Comparison of ENCODE assay signal across 12 cellular contexts in the genomic region with DNA sequence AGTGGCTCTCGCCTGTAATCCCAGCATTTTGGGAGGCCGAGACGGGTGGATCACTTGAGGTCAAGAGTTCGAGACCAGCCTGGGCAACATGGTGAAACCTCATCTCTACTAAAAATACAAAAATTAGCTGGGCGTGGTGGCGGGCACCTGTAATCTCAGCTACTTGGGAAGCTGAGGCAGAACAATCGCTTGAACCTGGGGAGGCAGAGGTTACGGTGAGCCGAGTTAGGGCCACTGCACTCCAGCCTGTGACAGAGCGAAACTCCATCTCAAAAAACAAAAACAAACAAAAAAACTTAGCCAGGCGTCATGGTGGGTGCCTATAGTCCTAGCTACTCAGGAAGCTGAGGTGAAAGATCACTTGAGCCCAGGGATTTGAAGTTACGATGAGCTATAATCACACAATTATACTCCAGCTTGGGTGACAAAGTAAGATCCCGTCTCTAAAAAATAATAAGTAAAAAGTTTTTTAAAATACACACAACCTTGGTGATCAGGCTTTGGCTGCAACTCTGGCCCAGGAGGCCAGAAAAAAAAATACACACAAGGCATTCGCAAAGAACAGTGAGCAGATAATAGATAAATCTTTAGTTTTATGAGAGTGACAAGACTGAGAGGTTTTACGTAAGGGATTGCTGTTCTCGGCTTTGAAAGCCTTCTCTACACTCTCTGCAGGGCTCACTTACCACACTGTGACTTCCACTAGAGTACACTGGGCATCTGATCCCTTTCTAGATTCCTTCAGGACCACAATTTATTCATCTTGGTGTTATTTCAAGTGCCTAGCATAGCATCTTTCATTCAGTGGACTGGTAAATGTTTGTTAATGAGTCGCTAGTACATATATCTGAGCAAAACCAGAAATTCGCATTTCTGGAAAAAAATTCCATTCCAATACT. TPM values are rescaled to one million over a fixed set of nuclear protein-coding genes. Genes with fewer than 3 reads are reported as not detected.
DNase-seq lines count a peak whose midpoint lies in the region; ATAC-seq and TF ChIP-seq lines count a peak whose summit lies in the region.
"Had no signal": no experiment of that assay in that cellular context is flagged by ENCODE, and none has a peak within 500 bp of the region (broad histone marks: within the 10 kb centered on the region; RNA-seq: fewer than 3 reads in every experiment).

No MANE protein-coding gene starts in this region.

- CTCF ChIA-PET in activated CD4-positive, alpha-beta memory T cell treated with anti-CD3 and anti-CD28 coated beads for 36 hours (lab: Charles Lee): no interaction called here
- CTCF ChIA-PET in activated CD4-positive, alpha-beta memory T cell treated with anti-CD3 and anti-CD28 coated beads, Interleukin-2, amount 10 ng/mL, durations not matched to agents 7 days and 5 days (lab: Charles Lee): interaction anchor here (0.6 kb wide), 1 partner anchor 18 kb away, joined by 3 read pairs; no protein-coding TSS in a partner anchor

- no peaks in the 10 kb centered on the region for H3K36me3 ChIP-seq in sigmoid colon

- DNase-seq in activated CD4-positive, alpha-beta memory T cell treated with anti-CD3 and anti-CD28 coated beads for 36 hours: no peak
- DNase-seq in activated CD4-positive, alpha-beta memory T cell treated with anti-CD3 and anti-CD28 coated beads, Interleukin-2, amount 10 ng/mL, durations not matched to agents 7 days and 5 days: no peak
- peak; percentile 11 for DNase-seq in M059J (ENCODE audit: low read depth)
- DNase-seq in dedifferentiated amniotic fluid mesenchymal stem cell (ENCODE audit: extremely low spot score): peak; percentile 24
- no peak for DNase-seq in sigmoid colon
- DNase-seq in T1000 (lab: John Stamatoyannopoulos, UW): no peak
- DNase-seq: body of pancreas, kidney glomerular epithelial cell had no signal

- TF ChIP-seq POLR2A in sigmoid colon (IDR thresholded peaks at IDR 0.05): no peak

- H3K27ac ChIP-seq in sigmoid colon: peak overlapping the region in 3 of 4 donors; percentile 77 to 97 (median 79)
- H3K27ac ChIP-seq: body of pancreas, parathyroid adenoma had no signal

- H3K4me1 Mint-ChIP-seq in activated CD4-positive, alpha-beta memory T cell treated with anti-CD3 and anti-CD28 coated beads for 36 hours (ENCODE audit: low read depth): peaks cover 70% of the 10 kb centered on the region
- peaks cover 55% of the 10 kb centered on the region for H3K4me1 Mint-ChIP-seq in activated CD4-positive, alpha-beta memory T cell treated with anti-CD3 and anti-CD28 coated beads, Interleukin-2, amount 10 ng/mL, durations not matched to agents 7 days and 5 days

- H3K36me3 Mint-ChIP-seq in activated CD4-positive, alpha-beta memory T cell treated with anti-CD3 and anti-CD28 coated beads for 36 hours: peaks cover 35% of the 10 kb centered on the region
- H3K36me3 Mint-ChIP-seq in activated CD4-positive, alpha-beta memory T cell treated with anti-CD3 and anti-CD28 coated beads, Interleukin-2, amount 10 ng/mL, durations not matched to agents 7 days and 5 days (ENCODE audit: low read depth): peaks cover 52% of the 10 kb centered on the region

- POLR2A ChIA-PET in activated CD4-positive, alpha-beta memory T cell treated with anti-CD3 and anti-CD28 coated beads for 36 hours (lab: Charles Lee): interaction anchor here (0.6 kb wide), 1 partner anchor 112 kb away, joined by 3 read pairs; no protein-coding TSS in a partner anchor
- POLR2A ChIA-PET in activated CD4-positive, alpha-beta memory T cell treated with anti-CD3 and anti-CD28 coated beads, Interleukin-2, amount 10 ng/mL, durations not matched to agents 7 days and 5 days (lab: Charles Lee): no interaction called here

- intact Hi-C loops in activated CD4-positive, alpha-beta memory T cell treated with anti-CD3 and anti-CD28 coated beads for 36 hours (cut with micrococcal nuclease): loop anchor here (5.0 kb wide), 1 partner anchor 113 kb away; a partner anchor contains a TSS
- intact Hi-C loops in sigmoid colon (cut with DNase I): loop anchor here (5.0 kb wide), 1 partner anchor 968 kb away; a partner anchor contains a TSS

- 77 to 86% methylated on average over 18 of the region's 18 CpGs for WGBS in sigmoid colon, 2 donors

- H3K9me3 Mint-ChIP-seq in activated CD4-positive, alpha-beta memory T cell treated with anti-CD3 and anti-CD28 coated beads for 36 hours: no peaks in the 10 kb centered on the region
- H3K9me3 Mint-ChIP-seq in activated CD4-positive, alpha-beta memory T cell treated with anti-CD3 and anti-CD28 coated beads, Interleukin-2, amount 10 ng/mL, durations not matched to agents 7 days and 5 days: no peaks in the 10 kb centered on the region

- H3K27me3 ChIP-seq in sigmoid colon: no peaks in the 10 kb centered on the region
- H3K27me3 ChIP-seq: body of pancreas, esophagus muscularis mucosa had no signal

- H3K4me3 ChIP-seq in sigmoid colon: no peak overlapping the region
- H3K4me3 ChIP-seq: body of pancreas, esophagus muscularis mucosa had no signal

- no peak overlapping the region for H3K4me3 Mint-ChIP-seq in activated CD4-positive, alpha-beta memory T cell treated with anti-CD3 and anti-CD28 coated beads for 36 hours
- H3K4me3 Mint-ChIP-seq in activated CD4-positive, alpha-beta memory T cell treated with anti-CD3 and anti-CD28 coated beads, Interleukin-2, amount 10 ng/mL, durations not matched to agents 7 days and 5 days: no peak overlapping the region

- no peak for TF ChIP-seq CTCF in sigmoid colon (IDR thresholded peaks at IDR 0.05)

- peak overlapping the region; percentile 38 for H3K27ac Mint-ChIP-seq in activated CD4-positive, alpha-beta memory T cell treated with anti-CD3 and anti-CD28 coated beads for 36 hours
- no peak overlapping the region for H3K27ac Mint-ChIP-seq in activated CD4-positive, alpha-beta memory T cell treated with anti-CD3 and anti-CD28 coated beads, Interleukin-2, amount 10 ng/mL, durations not matched to agents 7 days and 5 days

- no peaks in the 10 kb centered on the region for H3K9me3 ChIP-seq in sigmoid colon
- H3K9me3 ChIP-seq: body of pancreas, esophagus muscularis mucosa had no signal

- H3K4me1 ChIP-seq in sigmoid colon: peaks cover 0 to 89% (median 77%) of the 10 kb centered on the region in 4 donors

- ATAC-seq in GM18873 (IDR thresholded peaks at IDR 0.05; ENCODE audit: low FRiP score, unreplicated experiment) (no peak), GM18858 (IDR thresholded peaks at IDR 0.05; ENCODE audit: unreplicated experiment) (no peak)
- ATAC-seq: body of pancreas had no signal

- peak in 2 of 4 donors; percentile 65 to 66 for TF ChIP-seq EP300 in sigmoid colon (IDR thresholded peaks at IDR 0.05)

- H3K27me3 Mint-ChIP-seq in activated CD4-positive, alpha-beta memory T cell treated with anti-CD3 and anti-CD28 coated beads for 36 hours: no peaks in the 10 kb centered on the region
- H3K27me3 Mint-ChIP-seq in activated CD4-positive, alpha-beta memory T cell treated with anti-CD3 and anti-CD28 coated beads, Interleukin-2, amount 10 ng/mL, durations not matched to agents 7 days and 5 days: no peaks in the 10 kb centered on the region

RNA-seq across cellular contexts. Expression of a gene that starts 5.9 kb away (rescaled TPM):
- total RNA-seq in activated CD4-positive, alpha-beta memory T cell treated with anti-CD3 and anti-CD28 coated beads for 36 hours: 100 to 1,000 TPM; 185 to 190 TPM
- total RNA-seq in activated CD4-positive, alpha-beta memory T cell treated with anti-CD3 and anti-CD28 coated beads, Interleukin-2, amount 10 ng/mL, durations not matched to agents 7 days and 5 days: 100 to 1,000 TPM; 124 to 125 TPM
- total RNA-seq in M059J (2014; rRNA removed; shearing (Covaris generic)): 77.5 and 139 TPM in 2 replicates
- 10 to 100 TPM; 51.8 to 73.5 (median 52.3) TPM for total RNA-seq in sigmoid colon
- 10 to 100 TPM; 43.8 to 55.3 (median 51.1) TPM for polyA plus RNA-seq in sigmoid colon

RNA-seq across cellular contexts. Expression of a gene that starts 31.9 kb away (rescaled TPM):
- 1 to 10 TPM; 6.3 to 7.6 TPM for total RNA-seq in activated CD4-positive, alpha-beta memory T cell treated with anti-CD3 and anti-CD28 coated beads for 36 hours
- total RNA-seq in activated CD4-positive, alpha-beta memory T cell treated with anti-CD3 and anti-CD28 coated beads, Interleukin-2, amount 10 ng/mL, durations not matched to agents 7 days and 5 days: 1 to 10 TPM; 5.5 to 8.1 TPM
- total RNA-seq in M059J (2014; rRNA removed; shearing (Covaris generic)): 0.96 TPM in 1 of 2 replicates, not detected in the other
- total RNA-seq in sigmoid colon: 10 to 100 TPM in 1 of 4 donors, 1 to 10 TPM in 3; 1.6 to 36.8 (median 2.9) TPM
- 1 to 10 TPM; 2.3 to 9.6 (median 3.0) TPM for polyA plus RNA-seq in sigmoid colon

RNA-seq across cellular contexts. Expression of a gene that starts 55.1 kb away (rescaled TPM):
- total RNA-seq in activated CD4-positive, alpha-beta memory T cell treated with anti-CD3 and anti-CD28 coated beads for 36 hours: not detected
- not detected for total RNA-seq in activated CD4-positive, alpha-beta memory T cell treated with anti-CD3 and anti-CD28 coated beads, Interleukin-2, amount 10 ng/mL, durations not matched to agents 7 days and 5 days
- total RNA-seq in M059J (2014; rRNA removed; shearing (Covaris generic)): 0.52 TPM in 1 of 2 replicates, not detected in the other
- total RNA-seq in sigmoid colon: not detected
- 1 to 10 TPM; 1.8 to 3.8 (median 1.8) TPM for polyA plus RNA-seq in sigmoid colon
- total RNA-seq: body of pancreas, esophagus muscularis mucosa had no signal

RNA-seq across cellular contexts. Expression of a gene that starts 58.6 kb away (rescaled TPM):
- total RNA-seq in activated CD4-positive, alpha-beta memory T cell treated with anti-CD3 and anti-CD28 coated beads for 36 hours: 100 to 1,000 TPM; 287 to 296 TPM
- 100 to 1,000 TPM; 146 to 157 TPM for total RNA-seq in activated CD4-positive, alpha-beta memory T cell treated with anti-CD3 and anti-CD28 coated beads, Interleukin-2, amount 10 ng/mL, durations not matched to agents 7 days and 5 days
- total RNA-seq in M059J (2014; rRNA removed; shearing (Covaris generic)): 186 and 260 TPM in 2 replicates
- total RNA-seq in sigmoid colon: 100 to 1,000 TPM; 134 to 177 (median 148) TPM
- 10 to 100 TPM; 36.5 to 85.5 (median 78.7) TPM for polyA plus RNA-seq in sigmoid colon

Comparison
In these comparisons a context has a peak if more than half of its experiments do, and no peak if none do; other contexts are left out.
1. DNase-seq: peak in M059J (single experiment) and dedifferentiated amniotic fluid mesenchymal stem cell (single experiment); none in activated CD4-positive, alpha-beta memory T cell treated with anti-CD3 and anti-CD28 coated beads for 36 hours (single experiment), activated CD4-positive, alpha-beta memory T cell treated with anti-CD3 and anti-CD28 coated beads, Interleukin-2, amount 10 ng/mL, durations not matched to agents 7 days and 5 days (single experiment), sigmoid colon (single experiment) and T1000 (single experiment).